ENCODE assay signal across 8 cellular contexts in genomic region chr19:11587302-11587972, GRCh38. TPM values are rescaled to one million over a fixed set of nuclear protein-coding genes. Genes with fewer than 3 reads are reported as not detected.
A peak's percentile ranks its signal among the peaks of the same experiment; 100 is the strongest.
DNase-seq lines count a peak whose midpoint lies in the region; ATAC-seq and TF ChIP-seq lines count a peak whose summit lies in the region.

No MANE protein-coding gene starts in this region.

- peak; percentile 64 to 83 (median 68) for DNase-seq in CD8-positive, alpha-beta memory T cell
- DNase-seq in HS-5 (ENCODE audit: low read depth), result peak; percentile 47
- peak; percentile 62 to 75 for DNase-seq in NOMO-1 (lab: John Stamatoyannopoulos, UW; ENCODE audit: unreplicated experiment in 2 of 2)
- DNase-seq in activated CD8-positive, alpha-beta memory T cell treated with anti-CD3 and anti-CD28 coated beads for 24 hours, result peak; percentile 94
- peak; percentile 69 to 88 (median 85) for DNase-seq in mucosa of descending colon
- peak; percentile 54 to 62 for DNase-seq in stimulated activated CD8-positive, alpha-beta memory T cell treated with anti-CD3 and anti-CD28 coated beads, Interleukin-2, amount 100 ng/mL, for 1 hour (ENCODE audit: low read depth in 2 of 2)

- ATAC-seq in mucosa of descending colon (peak; percentile 96), HG03432 (IDR thresholded peaks at IDR 0.05; ENCODE audit: unreplicated experiment) (no peak)

- no peaks in the 10 kb centered on the region for H3K27me3 Mint-ChIP-seq in CD8-positive, alpha-beta memory T cell

- no peaks in the 10 kb centered on the region for H3K9me3 Mint-ChIP-seq in CD8-positive, alpha-beta memory T cell

- H3K9me3 ChIP-seq in CD8-positive, alpha-beta memory T cell (ENCODE audit: low read length), result no peaks in the 10 kb centered on the region
- H3K9me3 ChIP-seq in endocrine pancreas (ENCODE audit: control insufficient read depth, low read length), result no peaks in the 10 kb centered on the region
- H3K9me3 ChIP-seq in mucosa of descending colon, result no peaks in the 10 kb centered on the region

- H3K27me3 ChIP-seq in CD8-positive, alpha-beta memory T cell (ENCODE audit: insufficient read depth, low read length, poor library complexity, severe bottlenecking), result no peaks in the 10 kb centered on the region
- no peaks in the 10 kb centered on the region for H3K27me3 ChIP-seq in endocrine pancreas (ENCODE audit: control insufficient read depth, insufficient read depth, low read length)

- H3K36me3 ChIP-seq in CD8-positive, alpha-beta memory T cell (ENCODE audit: insufficient read depth, low read length), result no peaks in the 10 kb centered on the region
- H3K36me3 ChIP-seq in endocrine pancreas (ENCODE audit: control insufficient read depth, insufficient read depth, low read length), result no peaks in the 10 kb centered on the region
- H3K36me3 ChIP-seq in mucosa of descending colon (ENCODE audit: low read depth), result no peaks in the 10 kb centered on the region

- no peak overlapping the region for H3K27ac ChIP-seq in CD8-positive, alpha-beta memory T cell (ENCODE audit: low read depth, low read length)

- H3K36me3 Mint-ChIP-seq in CD8-positive, alpha-beta memory T cell, result no peaks in the 10 kb centered on the region

- intact Hi-C loops in mucosa of descending colon (cut with DNase I, micrococcal nuclease), result no loop called here

- H3K27ac Mint-ChIP-seq in CD8-positive, alpha-beta memory T cell, result peak overlapping the region in 4 of 8 donors; percentile 34 to 91 (median 57)

- H3K4me1 ChIP-seq in CD8-positive, alpha-beta memory T cell (ENCODE audit: insufficient read depth, low read length), result no peaks in the 10 kb centered on the region
- H3K4me1 ChIP-seq in endocrine pancreas (ENCODE audit: control insufficient read depth, insufficient read depth, low read length), result no peaks in the 10 kb centered on the region
- no peaks in the 10 kb centered on the region for H3K4me1 ChIP-seq in mucosa of descending colon (ENCODE audit: low read depth)

- POLR2A ChIA-PET in CD8-positive, alpha-beta memory T cell (lab: Charles Lee), result no interaction called here

- CTCF ChIA-PET in CD8-positive, alpha-beta memory T cell (lab: Charles Lee), result interaction anchor here (1.0 to 1.6 kb wide), 4 partner anchors 15 to 105 kb away, joined by 4 to 13 read pairs (median 4); partner anchors contain the start of gene ELOF1

- H3K4me3 Mint-ChIP-seq in CD8-positive, alpha-beta memory T cell, result peak overlapping the region in 1 of 7 donors; percentile 14

- H3K4me1 Mint-ChIP-seq in CD8-positive, alpha-beta memory T cell, result peaks cover 2 to 4% (median 4%) of the 10 kb centered on the region in 3 donors

- peak overlapping the region; percentile 51 for H3K9ac ChIP-seq in endocrine pancreas (ENCODE audit: control insufficient read depth, insufficient read depth, low read length)

- TF ChIP-seq CTCF in mucosa of descending colon (IDR thresholded peaks at IDR 0.05), result peak; percentile 85

- no peak overlapping the region for H3K4me3 ChIP-seq in CD8-positive, alpha-beta memory T cell (ENCODE audit: low read length)
- H3K4me3 ChIP-seq in endocrine pancreas (ENCODE audit: control insufficient read depth, insufficient read depth, low read length), result no peak overlapping the region
- no peak overlapping the region for H3K4me3 ChIP-seq in mucosa of descending colon

RNA-seq across cellular contexts. Expression of gene ZNF627, which starts 9.8 kb away (rescaled TPM):
- 1 to 10 TPM; 5.7 to 6.2 TPM for total RNA-seq in CD8-positive, alpha-beta memory T cell
- polyA plus RNA-seq in CD8-positive, alpha-beta memory T cell, result 6.2 TPM
- 10 to 100 TPM in 2 of 3 donors, 1 to 10 TPM in 1; 8.7 to 10.9 (median 10.5) TPM for total RNA-seq in mucosa of descending colon

RNA-seq across cellular contexts. Expression of gene ACP5, which starts 10.0 kb away (rescaled TPM):
- total RNA-seq in CD8-positive, alpha-beta memory T cell, result 1 to 10 TPM; 5.7 TPM
- polyA plus RNA-seq in CD8-positive, alpha-beta memory T cell, result 11.8 TPM
- 10 to 100 TPM; 24.3 to 35.1 (median 24.9) TPM for total RNA-seq in mucosa of descending colon

RNA-seq across cellular contexts. Expression of gene ELOF1, which starts 28.4 kb away (rescaled TPM):
- 10 to 100 TPM; 61.7 to 62.7 TPM for total RNA-seq in CD8-positive, alpha-beta memory T cell
- polyA plus RNA-seq in CD8-positive, alpha-beta memory T cell, result 91.7 TPM
- 10 to 100 TPM; 33.7 to 47.4 (median 42.6) TPM for total RNA-seq in mucosa of descending colon

RNA-seq across cellular contexts. Expression of gene CNN1, which starts 48.8 kb away (rescaled TPM):
- not detected for total RNA-seq in CD8-positive, alpha-beta memory T cell
- not detected for polyA plus RNA-seq in CD8-positive, alpha-beta memory T cell
- total RNA-seq in mucosa of descending colon, result 1,000 to 10,000 TPM in 1 of 3 donors, 10 to 100 TPM in 2; 19.3 to 1,130 (median 71.6) TPM

RNA-seq across cellular contexts. Expression of gene ECSIT, which starts 58.5 kb away (rescaled TPM):
- total RNA-seq in CD8-positive, alpha-beta memory T cell, result 10 to 100 TPM; 59.6 to 61.0 TPM
- polyA plus RNA-seq in CD8-positive, alpha-beta memory T cell, result 31.4 TPM
- total RNA-seq in mucosa of descending colon, result 10 to 100 TPM; 57.9 to 69.6 (median 59.1) TPM
